Comparison of ENCODE assay signal across 23 cellular contexts in the genomic region with DNA sequence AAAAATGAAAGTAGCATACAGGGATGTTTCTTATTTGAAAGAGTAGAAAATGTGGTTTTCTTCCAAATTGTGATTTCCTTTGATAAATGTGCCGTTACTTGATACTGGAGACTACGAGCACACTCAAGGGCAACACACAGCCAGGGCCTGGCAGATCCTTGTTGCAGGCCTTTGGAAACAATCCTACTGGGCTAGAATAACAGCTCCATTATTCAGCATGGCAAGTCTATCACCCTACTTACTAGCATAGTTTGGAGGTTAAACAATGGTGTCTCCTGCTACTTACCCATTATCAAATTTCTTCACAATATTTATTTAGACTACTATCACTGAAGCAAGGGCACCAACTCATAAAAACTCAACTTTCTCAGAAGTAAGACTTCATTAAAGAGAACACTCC.
DNase-seq lines count a peak whose midpoint lies in the region; ATAC-seq, FAIRE-seq and TF ChIP-seq lines count a peak whose summit lies in the region.
"Had no signal": no experiment of that assay in that cellular context is flagged by ENCODE, and none has a peak within 500 bp of the region (broad histone marks: within the 10 kb centered on the region; RNA-seq: fewer than 3 reads in every experiment).

No MANE protein-coding gene starts in this region.

- H3K9me3 ChIP-seq in HUES48 (ENCODE audit: control insufficient read depth, insufficient read depth, low read length): peaks cover 5% of the 10 kb centered on the region; the same call in 1 of the 2 replicates
- peaks cover 2 to 7% of the 10 kb centered on the region in 2 experiments; a peak in 2 of 4 replicates for H3K9me3 ChIP-seq in H1 (ENCODE audit: insufficient read depth in 2 of 2, low read depth in 1 of 2, low read length in 1 of 2)
- H3K9me3 ChIP-seq in mesenchymal stem cell (ENCODE audit: control insufficient read depth, low read length): no peaks in the 10 kb centered on the region
- H3K9me3 ChIP-seq in stomach: no peaks in the 10 kb centered on the region
- no peaks in the 10 kb centered on the region for H3K9me3 ChIP-seq in A673 (ENCODE audit: low read depth, low read length, poor library complexity, severe bottlenecking)
- H3K9me3 ChIP-seq: BE2C had no signal

- no peak overlapping the region for H2BK20ac ChIP-seq in H1 (ENCODE audit: low read length)

- no TSS peak for BruUV-seq in A673 (replicated peaks; lab: Mats Ljungman, UMichigan)

- TF ChIP-seq POLR2A in H1 (IDR thresholded peaks at IDR 0.05; ENCODE audit: control extremely low read depth in 1 of 2, low read depth in 2 of 2, low read length in 2 of 2) (no peak), stomach (IDR thresholded peaks at IDR 0.05) (no peak)

- no peak overlapping the region for H3K4me3 Mint-ChIP-seq in activated CD8-positive, alpha-beta T cell treated with anti-CD3 and anti-CD28 coated beads, Interleukin-2, amount 10 ng/mL, durations not matched to agents 7 days and 5 days
- H3K4me3 Mint-ChIP-seq: activated naive CD8-positive, alpha-beta T cell treated with anti-CD3 and anti-CD28 coated beads, Interleukin-2, amount 50 U/mL, for 24 hours; dendritic cell treated with granulocyte-macrophage colony-stimulating factor and Interleukin-4, amounts not matched to agents 40 ng/mL and 50 ng/mL, for 4 days had no signal

- H3K23ac ChIP-seq in H1 (ENCODE audit: insufficient read length) (no peak overlapping the region), mesenchymal stem cell (ENCODE audit: low read length in 2 of 2) (no peak overlapping the region)

- H3K27ac ChIP-seq in HUES48 (ENCODE audit: low read depth, low read length) (peak overlapping the region; percentile 18), H1 (ENCODE audit: low read depth, low read length) (no peak overlapping the region), mesenchymal stem cell (ENCODE audit: low read length, poor library complexity, severe bottlenecking) (peak overlapping the region; percentile 56), stomach (peak overlapping the region in 3 of 5 donors; percentile 61 to 74 (median 65)), A673 (ENCODE audit: low read depth, low read length, poor library complexity, severe bottlenecking) (no peak overlapping the region)
- H3K27ac ChIP-seq: epithelial cell of prostate, foreskin keratinocyte had no signal

- no peaks in the 10 kb centered on the region for H3K4me1 Mint-ChIP-seq in activated CD8-positive, alpha-beta T cell treated with anti-CD3 and anti-CD28 coated beads, Interleukin-2, amount 10 ng/mL, durations not matched to agents 7 days and 5 days (ENCODE audit: low read depth)
- H3K4me1 Mint-ChIP-seq: activated naive CD8-positive, alpha-beta T cell treated with anti-CD3 and anti-CD28 coated beads, Interleukin-2, amount 50 U/mL, for 24 hours had no signal

- H2BK120ac ChIP-seq in H1 (replicated peaks; ENCODE audit: low read depth, low read length) (peak overlapping the region; percentile 47), mesenchymal stem cell (ENCODE audit: low read depth, low read length) (no peak overlapping the region)

- no peak for TF ChIP-seq RAD21 in H1 (IDR thresholded peaks at IDR 0.05 in 1 of 2, conservative IDR thresholded peaks at IDR 0.05 in 1 of 2; ENCODE audit: low read depth in 2 of 2, low read length in 2 of 2)

- H4K5ac ChIP-seq in H1 (ENCODE audit: insufficient read length, low read depth, low read length): no peak overlapping the region

- no peaks in the 10 kb centered on the region for H3K79me2 ChIP-seq in H1 (ENCODE audit: control insufficient read depth in 1 of 2, insufficient read depth in 2 of 2, low read length in 2 of 2)

- no peak for ATAC-seq in activated CD8-positive, alpha-beta T cell treated with anti-CD3 and anti-CD28 coated beads, Interleukin-2, amount 10 ng/mL, durations not matched to agents 7 days and 5 days
- ATAC-seq: activated naive CD8-positive, alpha-beta T cell treated with anti-CD3 and anti-CD28 coated beads, Interleukin-2, amount 50 U/mL, for 24 hours; foreskin keratinocyte had no signal

- H3K36me3 ChIP-seq in HUES48 (ENCODE audit: control insufficient read depth, insufficient read depth, low read length): no peaks in the 10 kb centered on the region
- no peaks in the 10 kb centered on the region; a peak in 1 of 8 replicates for H3K36me3 ChIP-seq in H1 (ENCODE audit: control insufficient read depth in 2 of 4, insufficient read depth in 4 of 4, low read length in 3 of 4)
- no peaks in the 10 kb centered on the region for H3K36me3 ChIP-seq in mesenchymal stem cell (ENCODE audit: control insufficient read depth in 1 of 2, insufficient read depth in 2 of 2, low read depth in 1 of 2, low read length in 2 of 2)
- H3K36me3 ChIP-seq in stomach: no peaks in the 10 kb centered on the region
- H3K36me3 ChIP-seq in A673 (ENCODE audit: insufficient read depth, low read length, poor library complexity, severe bottlenecking): no peaks in the 10 kb centered on the region
- H3K36me3 ChIP-seq: BE2C had no signal

- H3K23me2 ChIP-seq in H1 (ENCODE audit: low read depth, low read length): no peaks in the 10 kb centered on the region

- FAIRE-seq in H1 (lab: Jason Lieb, UNC): no peak
- FAIRE-seq: bronchial epithelial cell had no signal

- peak overlapping the region; percentile 72; the same call in 1 of the 2 replicates for H3K18ac ChIP-seq in H1 (ENCODE audit: extremely low read depth, low read length)
- no peak overlapping the region for H3K18ac ChIP-seq in mesenchymal stem cell (ENCODE audit: low read depth in 1 of 2, low read length in 2 of 2)

- H3K4me3 ChIP-seq in HUES48 (ENCODE audit: low read depth, low read length) (no peak overlapping the region), H1 (ENCODE audit: extremely low read depth in 1 of 4, insufficient read depth in 2 of 4, low read depth in 3 of 4, low read length in 4 of 4) (no peak overlapping the region), mesenchymal stem cell (ENCODE audit: insufficient read depth in 1 of 2, low read depth in 1 of 2, low read length in 2 of 2) (no peak overlapping the region), stomach (no peak overlapping the region), A673 (ENCODE audit: low read depth, low read length, poor library complexity, severe bottlenecking) (no peak overlapping the region)

- H2AFZ ChIP-seq in H1 (ENCODE audit: low read length) (no peak overlapping the region), mesenchymal stem cell (ENCODE audit: low read depth, low read length) (no peak overlapping the region)

- TF ChIP-seq CTCF in H1 (IDR thresholded peaks at IDR 0.05; ENCODE audit: control extremely low read depth in 1 of 3, insufficient read depth in 1 of 3, low read depth in 1 of 3, low read length in 3 of 3) (no peak), stomach (IDR thresholded peaks at IDR 0.05) (no peak), A673 (conservative IDR thresholded peaks at IDR 0.05; ENCODE audit: low read depth, low read length) (no peak)

- no peak overlapping the region for H3K27ac Mint-ChIP-seq in activated CD8-positive, alpha-beta T cell treated with anti-CD3 and anti-CD28 coated beads, Interleukin-2, amount 10 ng/mL, durations not matched to agents 7 days and 5 days
- H3K27ac Mint-ChIP-seq: activated naive CD8-positive, alpha-beta T cell treated with anti-CD3 and anti-CD28 coated beads, Interleukin-2, amount 50 U/mL, for 24 hours; activated T-helper 2 cell treated with anti-CD3 and anti-CD28 coated beads, Interferon-gamma antibody, Interleukin-2, Interleukin-4, amounts not matched to agents 10 μg/mL and 5 μg/mL and 100 μg/mL, durations not matched to agents 14 hours and 24 hours and 36 hours; dendritic cell treated with granulocyte-macrophage colony-stimulating factor and Interleukin-4, amounts not matched to agents 40 ng/mL and 50 ng/mL, for 4 days had no signal

- no peaks in the 10 kb centered on the region for H3K36me3 Mint-ChIP-seq in activated CD8-positive, alpha-beta T cell treated with anti-CD3 and anti-CD28 coated beads, Interleukin-2, amount 10 ng/mL, durations not matched to agents 7 days and 5 days (ENCODE audit: low read depth)

- H3K4me1 ChIP-seq in HUES48 (ENCODE audit: control insufficient read depth, insufficient read depth, low read length) (peaks cover 33% of the 10 kb centered on the region), H1 (replicated peaks in 1 of 4; ENCODE audit: control insufficient read depth in 3 of 4, insufficient read depth in 4 of 4, low read length in 3 of 4) (peaks cover 0 to 9% (median 5%) of the 10 kb centered on the region in 4 experiments; a peak in 5 of 7 replicates), mesenchymal stem cell (ENCODE audit: control insufficient read depth, insufficient read depth, low read depth, low read length) (peaks cover 2% of the 10 kb centered on the region), stomach (peaks cover 15 to 39% (median 23%) of the 10 kb centered on the region in 4 donors), A673 (ENCODE audit: insufficient read depth, low read length, poor library complexity, severe bottlenecking) (peaks cover 16% of the 10 kb centered on the region)
- H3K4me1 ChIP-seq: foreskin keratinocyte had no signal

- H2BK15ac ChIP-seq in H1 (ENCODE audit: low read length) (no peak overlapping the region), mesenchymal stem cell (ENCODE audit: low read depth, poor library complexity, severe bottlenecking) (no peak overlapping the region)

- H2BK5ac ChIP-seq in H1 (ENCODE audit: low read depth, low read length) (no peak overlapping the region), mesenchymal stem cell (ENCODE audit: low read depth, low read length, poor library complexity, severe bottlenecking) (no peak overlapping the region)

- no peak for DNase-seq in H1 (ENCODE audit: low read depth in 1 of 2, low spot score in 2 of 2)
- DNase-seq in mesenchymal stem cell: no peak
- DNase-seq in stomach: no peak
- DNase-seq in activated CD8-positive, alpha-beta T cell treated with anti-CD3 and anti-CD28 coated beads, Interleukin-2, amount 10 ng/mL, durations not matched to agents 7 days and 5 days: no peak
- DNase-seq in NCI-H1930 (lab: John Stamatoyannopoulos, UW): no peak
- no peak for DNase-seq in A673 (ENCODE audit: low spot score)
- DNase-seq: activated CD4-positive, alpha-beta T cell treated with anti-CD3 and anti-CD28 coated beads for 1 hour; activated naive CD8-positive, alpha-beta T cell treated with anti-CD3 and anti-CD28 coated beads, Interleukin-2, amount 50 U/mL, for 24 hours; BE2C; foreskin keratinocyte; GDM1; H7; NCI-H1105 treated with DMSO at 0.1 percent for 48 hours; NCI-H2107; NCI-H82; stimulated activated naive CD4-positive, alpha-beta T cell; T1000; trophoblast cell had no signal

- H3K56ac ChIP-seq in H1 (replicated peaks; ENCODE audit: insufficient read length, low read depth, low read length): no peak overlapping the region

- H4K8ac ChIP-seq in H1 (ENCODE audit: extremely low read depth, insufficient read depth, low read length) (no peak overlapping the region), mesenchymal stem cell (ENCODE audit: low read length) (no peak overlapping the region)

- intact Hi-C loops in stomach (cut with DNase I; ENCODE audit: low total_unique reads): no loop called here
- intact Hi-C loops in A673 (cut with micrococcal nuclease; ENCODE audit: unreplicated experiment): no loop called here

- H3K79me1 ChIP-seq in H1 (ENCODE audit: low read depth, low read length) (no peaks in the 10 kb centered on the region), mesenchymal stem cell (replicated peaks; ENCODE audit: low read length, poor library complexity, severe bottlenecking) (no peaks in the 10 kb centered on the region)

- H2AK5ac ChIP-seq in H1 (ENCODE audit: low read depth, low read length) (no peak overlapping the region), mesenchymal stem cell (ENCODE audit: low read length, severe bottlenecking) (peak overlapping the region; percentile 91)

- H3K4ac ChIP-seq in H1 (replicated peaks; ENCODE audit: insufficient read length, low read depth, low read length) (no peak overlapping the region), mesenchymal stem cell (ENCODE audit: low read depth in 1 of 2, low read length in 2 of 2) (no peak overlapping the region)

- no peak for TF ChIP-seq EP300 in H1 (IDR thresholded peaks at IDR 0.05; ENCODE audit: borderline replicate concordance in 1 of 2, low read depth in 2 of 2, low read length in 2 of 2)
- no peak for TF ChIP-seq EP300 in stomach (IDR thresholded peaks at IDR 0.05)

- no peaks in the 10 kb centered on the region for H4K20me1 ChIP-seq in H1 (replicated peaks in 1 of 2; ENCODE audit: control insufficient read depth in 1 of 2, insufficient read depth in 2 of 2, low read length in 2 of 2)

- no peaks in the 10 kb centered on the region for H3K27me3 ChIP-seq in HUES48 (ENCODE audit: control insufficient read depth, insufficient read depth, low read length)
- H3K27me3 ChIP-seq in H1 (replicated peaks in 1 of 4; ENCODE audit: control insufficient read depth in 3 of 4, extremely low read depth in 1 of 4, insufficient read depth in 3 of 4, low read length in 3 of 4): no peaks in the 10 kb centered on the region
- H3K27me3 ChIP-seq in mesenchymal stem cell (ENCODE audit: control insufficient read depth in 1 of 2, insufficient read depth in 1 of 2, low read length in 2 of 2): no peaks in the 10 kb centered on the region
- H3K27me3 ChIP-seq in stomach: no peaks in the 10 kb centered on the region
- no peaks in the 10 kb centered on the region for H3K27me3 ChIP-seq in A673 (replicated peaks; ENCODE audit: insufficient read depth, low read depth, low read length, poor library complexity)
- H3K27me3 ChIP-seq: BE2C, foreskin keratinocyte had no signal

- CTCF ChIA-PET in H1 (lab: Charles Lee; ENCODE audit: partially characterized antibody) (interaction anchor here (0.7 to 2.0 kb wide), 5 partner anchors 8 to 80 kb away, joined by 3 to 8 read pairs (median 3); no protein-coding TSS in a partner anchor), A673 (lab: Charles Lee) (no interaction called here)
- CTCF ChIA-PET in activated CD8-positive, alpha-beta T cell treated with anti-CD3 and anti-CD28 coated beads, Interleukin-2, amount 10 ng/mL, durations not matched to agents 7 days and 5 days (lab: Charles Lee): no interaction called here

- 90% methylated on average over 2 of the region's 2 CpGs; no CpG with 5 or more reads in 1 of the 2 experiments for WGBS in H1 (ENCODE audit: extremely low coverage in 1 of 2, insufficient coverage in 1 of 2, insufficient read length in 1 of 2, insufficient replicate concordance in 2 of 2, low coverage in 1 of 2, low lambda C conversion rate in 2 of 2, missing lambda C conversion rate in 1 of 2), 2 experiments
- WGBS in mesenchymal stem cell: 97% methylated on average over 2 of the region's 2 CpGs
- WGBS in stomach, 5 donors: 38 to 77% (median 51%) methylated on average over 2 of the region's 2 CpGs

- H3K14ac ChIP-seq in H1 (ENCODE audit: insufficient read length): no peak overlapping the region
- H3K14ac ChIP-seq in mesenchymal stem cell (ENCODE audit: low read length in 2 of 2): no peak overlapping the region

- H2BK12ac ChIP-seq in H1 (ENCODE audit: low read depth, low read length) (peak overlapping the region; percentile 63; the same call in 1 of the 2 replicates), mesenchymal stem cell (ENCODE audit: low read length in 2 of 2) (no peak overlapping the region)

- H3K4me2 ChIP-seq in H1 (ENCODE audit: insufficient read depth in 1 of 2, low read depth in 2 of 2, low read length in 2 of 2) (no peak overlapping the region), mesenchymal stem cell (ENCODE audit: low read length, poor library complexity, severe bottlenecking) (no peak overlapping the region)

- H3K9ac ChIP-seq in HUES48 (ENCODE audit: low read depth, low read length) (no peak overlapping the region), H1 (replicated peaks in 1 of 4; ENCODE audit: extremely low read depth in 1 of 4, low read depth in 3 of 4, low read length in 3 of 4) (no peak overlapping the region), mesenchymal stem cell (ENCODE audit: low read length) (no peak overlapping the region)

- H3K9me3 Mint-ChIP-seq in activated CD8-positive, alpha-beta T cell treated with anti-CD3 and anti-CD28 coated beads, Interleukin-2, amount 10 ng/mL, durations not matched to agents 7 days and 5 days (ENCODE audit: insufficient read depth): no peaks in the 10 kb centered on the region
- H3K9me3 Mint-ChIP-seq: activated T-helper 2 cell treated with anti-CD3 and anti-CD28 coated beads, Interferon-gamma antibody, Interleukin-2, Interleukin-4, amounts not matched to agents 10 μg/mL and 5 μg/mL and 100 μg/mL, durations not matched to agents 14 hours and 24 hours and 36 hours; dendritic cell treated with granulocyte-macrophage colony-stimulating factor and Interleukin-4, amounts not matched to agents 40 ng/mL and 50 ng/mL, for 4 days had no signal

- H3K27me3 Mint-ChIP-seq in activated CD8-positive, alpha-beta T cell treated with anti-CD3 and anti-CD28 coated beads, Interleukin-2, amount 10 ng/mL, durations not matched to agents 7 days and 5 days (ENCODE audit: low read depth): no peaks in the 10 kb centered on the region
- H3K27me3 Mint-ChIP-seq: activated naive CD8-positive, alpha-beta T cell treated with anti-CD3 and anti-CD28 coated beads, Interleukin-2, amount 50 U/mL, for 24 hours; dendritic cell treated with granulocyte-macrophage colony-stimulating factor and Interleukin-4, amounts not matched to agents 40 ng/mL and 50 ng/mL, for 4 days had no signal

- POLR2A ChIA-PET in H1 (lab: Charles Lee; ENCODE audit: partially characterized antibody) (no interaction called here), A673 (lab: Charles Lee; ENCODE audit: low non-redundant PET) (no interaction called here)
- POLR2A ChIA-PET in activated CD8-positive, alpha-beta T cell treated with anti-CD3 and anti-CD28 coated beads, Interleukin-2, amount 10 ng/mL, durations not matched to agents 7 days and 5 days (lab: Charles Lee): no interaction called here

- no peak overlapping the region for H4K91ac ChIP-seq in H1 (replicated peaks; ENCODE audit: insufficient read length, low read length)
- no peak overlapping the region for H4K91ac ChIP-seq in mesenchymal stem cell (ENCODE audit: low read length)

Comparison
In these comparisons a context has a peak if more than half of its experiments do, and no peak if none do; other contexts are left out.
1. H3K27ac ChIP-seq: peak in HUES48 (single experiment), mesenchymal stem cell (single experiment) and stomach (3 of 5); none in H1 (single experiment) and A673 (single experiment).